26 cellular contexts compared by ENCODE assay signal in genomic region chr17:72622661-72623433, GRCh38.
DNase-seq lines count a peak whose midpoint lies in the region; ATAC-seq, FAIRE-seq and TF ChIP-seq lines count a peak whose summit lies in the region.
"Had no signal": no experiment of that assay in that cellular context is flagged by ENCODE, and none has a peak within 500 bp of the region (broad histone marks: within the 10 kb centered on the region; RNA-seq: fewer than 3 reads in every experiment).

No MANE protein-coding gene starts in this region.

- H2AFZ ChIP-seq in PC-3 (ENCODE audit: low read length), result no peak overlapping the region

- H3K27me3 ChIP-seq in PC-3 (ENCODE audit: low read length) (no peaks in the 10 kb centered on the region), body of pancreas (no peaks in the 10 kb centered on the region), psoas muscle (ENCODE audit: insufficient read depth in 3 of 3, low read length in 2 of 3) (peaks cover 0 to 27% (median 17%) of the 10 kb centered on the region in 3 donors)

- CTCF ChIA-PET in PC-3 (lab: Charles Lee), result no interaction called here

- H3K27ac ChIP-seq in PC-3 (ENCODE audit: low read length), result no peak overlapping the region
- H3K27ac ChIP-seq in body of pancreas, result peak overlapping the region in 1 of 4 donors; percentile 22
- no peak overlapping the region for H3K27ac ChIP-seq in psoas muscle
- H3K27ac ChIP-seq: KMS-11, left lung, stomach had no signal

- POLR2A ChIA-PET in PC-3 (lab: Charles Lee; ENCODE audit: unreplicated experiment), result no interaction called here

- no peak overlapping the region for H3K9ac ChIP-seq in PC-3 (ENCODE audit: low read length)
- H3K9ac ChIP-seq: KMS-11 had no signal

- no peaks in the 10 kb centered on the region for H3K79me2 ChIP-seq in PC-3 (ENCODE audit: low read length)

- no peaks in the 10 kb centered on the region for H3K9me3 ChIP-seq in PC-3 (ENCODE audit: low read length)
- H3K9me3 ChIP-seq in body of pancreas, result no peaks in the 10 kb centered on the region
- no peaks in the 10 kb centered on the region for H3K9me3 ChIP-seq in psoas muscle
- H3K9me3 ChIP-seq: left lung, stomach had no signal

- H3K4me3 ChIP-seq in PC-3 (ENCODE audit: low read length) (no peak overlapping the region), body of pancreas (no peak overlapping the region), psoas muscle (no peak overlapping the region)
- H3K4me3 ChIP-seq: left lung, stomach had no signal

- intact Hi-C loops in PC-3 (cut with micrococcal nuclease) (no loop called here), body of pancreas (cut with DNase I) (no loop called here), psoas muscle (cut with DNase I) (no loop called here)

- DNase-seq in PC-3 (peak; percentile 36), body of pancreas (no peak), kidney tubule cell (ENCODE audit: low spot score) (peak; percentile 71), urothelium cell line (ENCODE audit: low spot score) (peak; percentile 96), NCI-H446 treated with DMSO at 0.1 percent for 48 hours (lab: John Stamatoyannopoulos, UW) (no peak), psoas muscle (no peak), OCI-M1 (lab: John Stamatoyannopoulos, UW) (no peak)
- DNase-seq: activated CD4-positive, alpha-beta memory T cell treated with anti-CD3 and anti-CD28 coated beads for 36 hours; activated CD4-positive, alpha-beta T cell treated with anti-CD3 and anti-CD28 coated beads for 1 hour; activated CD8-positive, alpha-beta memory T cell treated with anti-CD3 and anti-CD28 coated beads, Interleukin-2, amount 50 U/mL, for 4 hours; activated naive CD4-positive, alpha-beta T cell; activated naive CD8-positive, alpha-beta T cell treated with anti-CD3 and anti-CD28 coated beads, Interleukin-2, amount 50 U/mL, for 24 hours; CD8-positive, alpha-beta memory T cell; DMS53; hippocampal formation; left lung; mesendoderm; MM.1S; NCI-H1417 treated with DMSO at 0.1 percent for 48 hours; stimulated activated CD4-positive, alpha-beta T cell treated with anti-CD3 and anti-CD28 coated beads, Interleukin-4, amount 100 ng/mL, for 1 hour; stomach; T-helper 17 cell had no signal

- no TSS peak for BruUV-seq in PC-3 (replicated peaks; lab: Mats Ljungman, UMichigan)

- H3K4me1 ChIP-seq in PC-3 (ENCODE audit: insufficient read depth, low read length) (peaks cover 9% of the 10 kb centered on the region), body of pancreas (peaks cover 18% of the 10 kb centered on the region), psoas muscle (no peaks in the 10 kb centered on the region)

- no peaks in the 10 kb centered on the region for H3K36me3 ChIP-seq in PC-3 (ENCODE audit: low read depth, low read length)
- H3K36me3 ChIP-seq in body of pancreas (replicated peaks in 1 of 2; ENCODE audit: insufficient read depth in 1 of 2, low read depth in 2 of 2), result no peaks in the 10 kb centered on the region
- no peaks in the 10 kb centered on the region for H3K36me3 ChIP-seq in psoas muscle (ENCODE audit: insufficient read depth in 1 of 2, low read depth in 1 of 2)
- H3K36me3 ChIP-seq: left lung, stomach had no signal

- FAIRE-seq in urothelium cell line (lab: Jason Lieb, UNC), result peak; percentile 91
- FAIRE-seq: H54 had no signal

- ATAC-seq in PC-3, result no peak
- ATAC-seq in body of pancreas, result peak; percentile 34
- ATAC-seq in psoas muscle, result no peak
- ATAC-seq: activated naive CD8-positive, alpha-beta T cell treated with anti-CD3 and anti-CD28 coated beads, Interleukin-2, amount 50 U/mL, for 24 hours; left lung; Right ventricle myocardium inferior; SK-N-SH treated with all-trans-retinoic acid at 6 μM for 48 hours; T-helper 17 cell had no signal

- TF ChIP-seq CTCF in PC-3 (conservative IDR thresholded peaks at IDR 0.05; ENCODE audit: low read depth, low read length) (no peak), body of pancreas (IDR thresholded peaks at IDR 0.05) (no peak), psoas muscle (IDR thresholded peaks at IDR 0.05) (no peak)

- H3K4me2 ChIP-seq in PC-3 (ENCODE audit: low read length), result no peak overlapping the region
- H3K4me2 ChIP-seq: KMS-11 had no signal

- 35 to 45% methylated on average over 17 of the region's 17 CpGs for WGBS in body of pancreas, 2 donors
- WGBS in psoas muscle, 3 donors, result 30 to 34% (median 33%) methylated on average over 17 of the region's 17 CpGs

- no peaks in the 10 kb centered on the region for H3F3A ChIP-seq in PC-3 (ENCODE audit: low read length, unreplicated experiment)

- no peak for TF ChIP-seq POLR2A in body of pancreas (IDR thresholded peaks at IDR 0.05)

- H3K9me2 ChIP-seq in PC-3 (replicated peaks; ENCODE audit: low read length), result no peaks in the 10 kb centered on the region

- no peaks in the 10 kb centered on the region for H4K20me1 ChIP-seq in PC-3 (ENCODE audit: low read length)

Comparison
In these comparisons a context has a peak if more than half of its experiments do, and no peak if none do; other contexts are left out.
1. DNase-seq: peak in PC-3 (single experiment), kidney tubule cell (single experiment) and urothelium cell line (single experiment); none in body of pancreas (0 of 4), NCI-H446 treated with DMSO at 0.1 percent for 48 hours (single experiment), psoas muscle (0 of 2) and OCI-M1 (single experiment).